In genomic region chr10:30447125-30447799, GRCh38 we compare ENCODE assay signal across 13 cellular contexts. TPM values are rescaled to one million over a fixed set of nuclear protein-coding genes. Genes with fewer than 3 reads are reported as not detected.
DNase-seq lines count a peak whose midpoint lies in the region; ATAC-seq and TF ChIP-seq lines count a peak whose summit lies in the region.
"Had no signal": no experiment of that assay in that cellular context is flagged by ENCODE, and none has a peak within 500 bp of the region (broad histone marks: within the 10 kb centered on the region; RNA-seq: fewer than 3 reads in every experiment).

No MANE protein-coding gene starts in this region.

- peaks cover 19% of the 10 kb centered on the region; the same call in 1 of the 2 replicates for H3K36me3 ChIP-seq in Loucy (ENCODE audit: insufficient read depth, low read length)
- H3K36me3 ChIP-seq in breast epithelium, result no peaks in the 10 kb centered on the region
- H3K36me3 ChIP-seq: MG63, ovary had no signal

- peak in 1 of 3 donors; percentile 78 for ATAC-seq in natural killer cell

- no peak overlapping the region for H2BK5ac ChIP-seq in H9 (ENCODE audit: insufficient read length, low read length)

- H3K4me1 Mint-ChIP-seq in Calu3 (ENCODE audit: low read depth, unreplicated experiment) (peaks cover 12% of the 10 kb centered on the region), natural killer cell (peaks cover 46 to 60% of the 10 kb centered on the region in 2 donors), H9 (no peaks in the 10 kb centered on the region)

- H3K79me1 ChIP-seq in H9 (ENCODE audit: insufficient read depth, low read depth, low read length, poor library complexity, severe bottlenecking), result no peaks in the 10 kb centered on the region

- H3K4me3 ChIP-seq in Loucy (ENCODE audit: low read length, poor library complexity, severe bottlenecking) (no peak overlapping the region), breast epithelium (no peak overlapping the region)
- H3K4me3 ChIP-seq: MG63, ovary had no signal

- no peak overlapping the region for H3K18ac ChIP-seq in H9 (ENCODE audit: insufficient read length, low read depth, low read length)

- no peaks in the 10 kb centered on the region for H3K9me2 ChIP-seq in Loucy (replicated peaks; ENCODE audit: low read depth, low read length)

- no peaks in the 10 kb centered on the region for H3K23me2 ChIP-seq in H9 (ENCODE audit: insufficient read length, low read depth, low read length, poor library complexity, severe bottlenecking)

- no peak overlapping the region for H3K56ac ChIP-seq in H9 (ENCODE audit: insufficient read length, low read depth, low read length)

- H3K27ac ChIP-seq in breast epithelium (peak overlapping the region; percentile 68 to 69), H9 (ENCODE audit: insufficient read length, low read depth, low read length) (no peak overlapping the region)
- H3K27ac ChIP-seq: ovary had no signal

- H3K9me3 Mint-ChIP-seq in Calu3 (ENCODE audit: low read depth, unreplicated experiment) (no peaks in the 10 kb centered on the region), natural killer cell (no peaks in the 10 kb centered on the region), H9 (no peaks in the 10 kb centered on the region)

- H3F3A ChIP-seq in Loucy (ENCODE audit: low read depth), result no peaks in the 10 kb centered on the region; the same call in 1 of the 2 replicates

- no peak overlapping the region for H4K8ac ChIP-seq in H9 (replicated peaks; ENCODE audit: insufficient read length, low read depth, low read length)

- H3K79me2 ChIP-seq in Loucy (ENCODE audit: insufficient read depth, low read length), result peaks cover 4% of the 10 kb centered on the region; the same call in 1 of the 2 replicates
- no peaks in the 10 kb centered on the region for H3K79me2 ChIP-seq in H9 (ENCODE audit: insufficient read depth, low read length)

- H3K27me3 ChIP-seq in Loucy (ENCODE audit: insufficient read depth, low read length, poor library complexity, severe bottlenecking), result no peaks in the 10 kb centered on the region
- no peaks in the 10 kb centered on the region for H3K27me3 ChIP-seq in breast epithelium
- no peaks in the 10 kb centered on the region for H3K27me3 ChIP-seq in H9 (ENCODE audit: insufficient read depth, low read length)
- H3K27me3 ChIP-seq: MG63, ovary had no signal

- H4K5ac ChIP-seq in H9 (ENCODE audit: insufficient read length, low read depth, low read length), result no peak overlapping the region

- no TSS peak for BruUV-seq in Calu3 (replicated peaks; lab: Mats Ljungman, UMichigan)

- H3K27me3 Mint-ChIP-seq in Calu3 (ENCODE audit: unreplicated experiment) (no peaks in the 10 kb centered on the region), natural killer cell (ENCODE audit: low read depth in 2 of 2) (no peaks in the 10 kb centered on the region), H9 (ENCODE audit: low read depth) (no peaks in the 10 kb centered on the region)

- no CpG with 5 or more reads among the region's 10 CpGs for WGBS in H9 (ENCODE audit: extremely low coverage, insufficient read length, low lambda C conversion rate)

- peak overlapping the region; percentile 30 for H3K4me2 ChIP-seq in Loucy (ENCODE audit: low read depth, low read length, poor library complexity, severe bottlenecking)
- no peak overlapping the region for H3K4me2 ChIP-seq in H9 (ENCODE audit: insufficient read depth, insufficient read length, low read length)

- H2AFZ ChIP-seq in Loucy (ENCODE audit: low read length) (no peak overlapping the region), H9 (ENCODE audit: low read length) (no peak overlapping the region)

- no peak for TF ChIP-seq POLR2A in breast epithelium (IDR thresholded peaks at IDR 0.05)

- no peak overlapping the region for H3T11ph ChIP-seq in H9 (ENCODE audit: low read length)

- H3K4me3 Mint-ChIP-seq in Calu3 (ENCODE audit: low read depth, unreplicated experiment) (peak overlapping the region; percentile 28), natural killer cell (no peak overlapping the region), H9 (no peak overlapping the region)

- H4K91ac ChIP-seq in H9 (ENCODE audit: insufficient read length, low read depth, low read length), result no peak overlapping the region

- H3K4ac ChIP-seq in H9 (ENCODE audit: low read depth, low read length), result no peak overlapping the region

- H3K9me3 ChIP-seq in Loucy (ENCODE audit: insufficient read depth, low read depth, low read length) (no peaks in the 10 kb centered on the region), breast epithelium (no peaks in the 10 kb centered on the region), H9 (ENCODE audit: control insufficient read depth, low read depth, low read length) (no peaks in the 10 kb centered on the region)
- H3K9me3 ChIP-seq: MG63, ovary had no signal

- no peak overlapping the region for H2BK20ac ChIP-seq in H9 (ENCODE audit: low read depth, low read length, poor library complexity, severe bottlenecking)

- H2BK15ac ChIP-seq in H9 (ENCODE audit: low read depth, low read length), result no peak overlapping the region

- TF ChIP-seq CTCF in Calu3 (IDR thresholded peaks at IDR 0.05; ENCODE audit: unreplicated experiment) (no peak), Loucy (conservative IDR thresholded peaks at IDR 0.05; ENCODE audit: low read length) (no peak), breast epithelium (IDR thresholded peaks at IDR 0.05) (no peak), natural killer cell (IDR thresholded peaks at IDR 0.05) (no peak), H9 (conservative IDR thresholded peaks at IDR 0.05) (no peak)

- no peak overlapping the region for H3K14ac ChIP-seq in H9 (ENCODE audit: insufficient read depth, low read length)

- H3K27ac Mint-ChIP-seq in Calu3 (ENCODE audit: unreplicated experiment) (peak overlapping the region; percentile 75), natural killer cell (peak overlapping the region; percentile 68 to 81), H9 (no peak overlapping the region)

- H2BK120ac ChIP-seq in H9 (ENCODE audit: low read depth, low read length, poor library complexity, severe bottlenecking), result no peak overlapping the region

- no peak overlapping the region for H2AK5ac ChIP-seq in H9 (ENCODE audit: insufficient read length, low read length)

- CTCF ChIA-PET in Calu3 (lab: Charles Lee), result interaction anchor here (0.6 to 1.2 kb wide), 6 partner anchors 10 to 28 kb away, joined by 3 to 4 read pairs (median 4); partner anchors contain the start of gene MAP3K8

- DNase-seq in Calu3, result peak; percentile 31
- no peak for DNase-seq in breast epithelium (ENCODE audit: low spot score in 2 of 2)
- no peak for DNase-seq in natural killer cell
- no peak for DNase-seq in NCI-H748 treated with DMSO at 0.1 percent for 48 hours (lab: John Stamatoyannopoulos, UW)
- DNase-seq in NCI-H146 treated with DMSO at 0.1 percent for 48 hours (lab: John Stamatoyannopoulos, UW; ENCODE audit: unreplicated experiment), result no peak
- DNase-seq in H9, result no peak
- no peak for DNase-seq in NCI-H774 (lab: John Stamatoyannopoulos, UW)
- DNase-seq: anterior cingulate cortex; MG63; NCI-H526 treated with DMSO at 0.1 percent for 48 hours; ovary; stimulated activated CD4-positive, alpha-beta T cell treated with anti-CD3 and anti-CD28 coated beads, Interleukin-1b, Interleukin-23, amount 100 ng/mL, for 48 hours had no signal

- H2BK12ac ChIP-seq in H9 (ENCODE audit: insufficient read length, low read depth, low read length), result no peak overlapping the region

- H3K36me3 Mint-ChIP-seq in Calu3 (ENCODE audit: insufficient read depth, unreplicated experiment) (peaks cover 43% of the 10 kb centered on the region), natural killer cell (peaks cover 29% of the 10 kb centered on the region), H9 (ENCODE audit: insufficient read depth in 1 of 3, low read depth in 3 of 3) (peaks cover 5 to 10% (median 7%) of the 10 kb centered on the region in 3 experiments; a peak in 6 of 7 replicates)

- H3K4me1 ChIP-seq in Loucy (ENCODE audit: insufficient read depth, low read length, poor library complexity, severe bottlenecking) (peaks cover 16% of the 10 kb centered on the region), breast epithelium (no peaks in the 10 kb centered on the region), H9 (ENCODE audit: insufficient read depth, low read length) (no peaks in the 10 kb centered on the region)

- intact Hi-C loops in Calu3 (cut with micrococcal nuclease; ENCODE audit: unreplicated experiment), result no loop called here
- intact Hi-C loops in breast epithelium (cut with DNase I; ENCODE audit: low total_unique reads), result no loop called here
- intact Hi-C loops in natural killer cell (cut with micrococcal nuclease), result no loop called here

- no peak overlapping the region for H3K9ac ChIP-seq in Loucy (ENCODE audit: low read depth, low read length, poor library complexity, severe bottlenecking)
- H3K9ac ChIP-seq in H9 (ENCODE audit: extremely low read depth, insufficient read length, low read length), result no peak overlapping the region

- H4K20me1 ChIP-seq in Loucy (ENCODE audit: insufficient read depth, low read length, poor library complexity, severe bottlenecking) (no peaks in the 10 kb centered on the region), H9 (ENCODE audit: control insufficient read depth, insufficient read depth, insufficient read length) (no peaks in the 10 kb centered on the region)

- H3K23ac ChIP-seq in H9 (ENCODE audit: insufficient read length, low read depth, low read length), result no peak overlapping the region

RNA-seq across cellular contexts. Expression of gene MAP3K8, which starts 13.3 kb away (rescaled TPM):
- total RNA-seq in Calu3 (2022) (13.2 and 20.6 TPM in 2 replicates), breast epithelium (10 to 100 TPM; 34.4 to 45.9 (median 40.2) TPM), natural killer cell (100 to 1,000 TPM; 200 to 244 (median 236) TPM), H9 (2021) (1.8 and 3.5 TPM in 2 replicates)

Comparison
In these comparisons a context has a peak if more than half of its experiments do, and no peak if none do; other contexts are left out.
1. H3K27ac Mint-ChIP-seq: peak in Calu3 (single experiment) and natural killer cell (2 of 2); none in H9 (0 of 3).